Comparison of ENCODE assay signal across 8 cellular contexts in genomic region chr6:32113386-32114352, GRCh38. TPM values are rescaled to one million over a fixed set of nuclear protein-coding genes. Genes with fewer than 3 reads are reported as not detected.
DNase-seq lines count a peak whose midpoint lies in the region; ATAC-seq and TF ChIP-seq lines count a peak whose summit lies in the region.

No MANE protein-coding gene starts in this region.

- H3K27me3 ChIP-seq in ascending aorta: no peaks in the 10 kb centered on the region
- H3K27me3 ChIP-seq in rectal smooth muscle tissue (ENCODE audit: control insufficient read depth, insufficient read depth, low read length): no peaks in the 10 kb centered on the region

- H3K9me3 ChIP-seq in ascending aorta: no peaks in the 10 kb centered on the region

- DNase-seq in HCEC 1CT (peak; percentile 98), ascending aorta (ENCODE audit: low spot score in 2 of 2) (peak; percentile 78 to 96), hepatic stellate cell (ENCODE audit: low spot score) (peak; percentile 95), NCI-H1694 (lab: John Stamatoyannopoulos, UW) (no peak), NCI-H2171 treated with DMSO at 0.1 percent for 48 hours (lab: John Stamatoyannopoulos, UW) (no peak), DMS153 (lab: John Stamatoyannopoulos, UW) (no peak)

- intact Hi-C loops in ascending aorta (cut with DNase I): loop anchor here (1.0 to 2.0 kb wide), 2 partner anchors 26 to 65 kb away; no protein-coding TSS in a partner anchor

- no peak for ATAC-seq in HG03460 (IDR thresholded peaks at IDR 0.05; ENCODE audit: unreplicated experiment)

- H3K36me3 ChIP-seq in ascending aorta: peaks cover 24 to 34% of the 10 kb centered on the region in 2 donors
- peaks cover 28% of the 10 kb centered on the region for H3K36me3 ChIP-seq in rectal smooth muscle tissue (ENCODE audit: control insufficient read depth, insufficient read depth, low read length)

- H3K4me1 ChIP-seq in ascending aorta (peaks cover 3 to 34% of the 10 kb centered on the region in 2 donors), rectal smooth muscle tissue (ENCODE audit: control insufficient read depth, insufficient read depth, low read length) (peaks cover 24% of the 10 kb centered on the region)

- no peak overlapping the region for H3K4me3 ChIP-seq in ascending aorta
- no peak overlapping the region for H3K4me3 ChIP-seq in rectal smooth muscle tissue (ENCODE audit: low read length)

- H3K27ac ChIP-seq in ascending aorta (peak overlapping the region; percentile 68 to 81), rectal smooth muscle tissue (ENCODE audit: low read depth, low read length) (peak overlapping the region; percentile 71)

- H3K9ac ChIP-seq in rectal smooth muscle tissue (ENCODE audit: low read length): no peak overlapping the region

- peak; percentile 50 to 69 (median 60) for TF ChIP-seq CTCF in ascending aorta (IDR thresholded peaks at IDR 0.05)

RNA-seq across cellular contexts. Expression of gene TNXB, which starts 4.5 kb away (rescaled TPM):
- total RNA-seq in ascending aorta: 493 TPM

RNA-seq across cellular contexts. Expression of gene ATF6B, which starts 14.4 kb away (rescaled TPM):
- total RNA-seq in ascending aorta: 123 TPM

RNA-seq across cellular contexts. Expression of gene FKBPL, which starts 16.4 kb away (rescaled TPM):
- not detected for total RNA-seq in ascending aorta

RNA-seq across cellular contexts. Expression of gene PRRT1, which starts 38.1 kb away (rescaled TPM):
- 1.4 TPM for total RNA-seq in ascending aorta

RNA-seq across cellular contexts. Expression of gene PPT2, which starts 40.3 kb away (rescaled TPM):
- 839 TPM for total RNA-seq in ascending aorta

Comparison
In these comparisons a context has a peak if more than half of its experiments do, and no peak if none do; other contexts are left out.
1. DNase-seq: peak in HCEC 1CT (single experiment), ascending aorta (2 of 2) and hepatic stellate cell (single experiment); none in NCI-H1694 (single experiment), NCI-H2171 treated with DMSO at 0.1 percent for 48 hours (single experiment) and DMS153 (single experiment).